In the genomic region with DNA sequence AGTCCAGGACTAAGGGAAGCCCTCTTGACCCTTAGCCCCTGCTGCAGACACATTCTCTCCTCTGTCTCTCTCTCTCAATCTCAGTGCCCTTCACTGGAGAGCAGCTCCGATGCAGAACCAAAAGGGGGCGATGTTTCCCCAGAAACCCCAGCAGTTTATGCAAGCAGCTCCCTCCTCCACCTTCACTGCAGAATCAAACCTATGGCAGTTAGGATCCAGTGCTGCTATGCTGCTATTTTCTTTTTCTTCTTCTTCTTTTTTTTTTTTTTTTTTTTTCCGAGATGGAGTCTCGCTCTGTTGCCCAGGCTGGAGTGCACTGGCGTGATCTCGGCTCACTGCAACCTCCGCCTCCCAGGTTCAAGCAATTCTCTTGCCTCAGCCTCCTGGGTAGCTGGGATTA, we compare ENCODE assay signal across 8 cellular contexts. TPM values are rescaled to one million over a fixed set of nuclear protein-coding genes. Genes with fewer than 3 reads are reported as not detected.
DNase-seq lines count a peak whose midpoint lies in the region; ATAC-seq, FAIRE-seq and TF ChIP-seq lines count a peak whose summit lies in the region.
"Not testable (repeated sequence)": the region's sequence is repeated elsewhere in the genome, so short reads cannot be mapped to it uniquely, and the experiment has no call there.

No MANE protein-coding gene starts in this region.

- H3K4me1 ChIP-seq in H1 (replicated peaks in 1 of 4; ENCODE audit: control insufficient read depth in 3 of 4, insufficient read depth in 4 of 4, low read length in 3 of 4); right lobe of liver: not testable (repeated sequence)

- POLR2A ChIA-PET in H1 (lab: Charles Lee; ENCODE audit: partially characterized antibody): interaction anchor here (0.6 to 6.9 kb wide), 10 partner anchors 11 to 104 kb away, joined by 3 to 67 read pairs (median 6); a partner anchor contains a TSS

- H3K56ac ChIP-seq in H1 (replicated peaks; ENCODE audit: insufficient read length, low read depth, low read length): not testable (repeated sequence)

- H3K23me2 ChIP-seq in H1 (ENCODE audit: low read depth, low read length): not testable (repeated sequence)

- not testable (repeated sequence) for H3K18ac ChIP-seq in H1 (ENCODE audit: extremely low read depth, low read length)

- H3K27me3 Mint-ChIP-seq in activated T-cell treated with anti-CD3 and anti-CD28 coated beads, Interleukin-2, amount 50 U/mL, for 24 hours: not testable (repeated sequence)

- not testable (repeated sequence) for H3K4me1 Mint-ChIP-seq in activated T-cell treated with anti-CD3 and anti-CD28 coated beads, Interleukin-2, amount 50 U/mL, for 24 hours (ENCODE audit: low read depth)

- WGBS in H1 (ENCODE audit: extremely low coverage in 1 of 2, insufficient coverage in 1 of 2, insufficient read length in 1 of 2, insufficient replicate concordance in 2 of 2, low coverage in 1 of 2, low lambda C conversion rate in 2 of 2, missing lambda C conversion rate in 1 of 2), 2 experiments: 33% methylated on average over 3 of the region's 7 CpGs; no CpG with 5 or more reads in 1 of the 2 experiments
- WGBS in right lobe of liver (ENCODE audit: insufficient coverage, low coverage, low lambda C conversion rate, missing lambda C conversion rate): 13% methylated on average over 5 of the region's 7 CpGs

- H4K5ac ChIP-seq in H1 (ENCODE audit: insufficient read length, low read depth, low read length): not testable (repeated sequence)

- not testable (repeated sequence) for H2BK5ac ChIP-seq in H1 (ENCODE audit: low read depth, low read length)

- H2BK20ac ChIP-seq in H1 (ENCODE audit: low read length): not testable (repeated sequence)

- H3K9me3 Mint-ChIP-seq in activated T-cell treated with anti-CD3 and anti-CD28 coated beads, Interleukin-2, amount 50 U/mL, for 24 hours: not testable (repeated sequence)

- H3K36me3 Mint-ChIP-seq in activated T-cell treated with anti-CD3 and anti-CD28 coated beads, Interleukin-2, amount 50 U/mL, for 24 hours (ENCODE audit: low read depth): not testable (repeated sequence)

- not testable (repeated sequence) for H3K27ac Mint-ChIP-seq in activated T-cell treated with anti-CD3 and anti-CD28 coated beads, Interleukin-2, amount 50 U/mL, for 24 hours

- H3K27ac ChIP-seq in SK-N-MC; H1 (ENCODE audit: low read depth, low read length); right lobe of liver: not testable (repeated sequence)

- H3K14ac ChIP-seq in H1 (ENCODE audit: insufficient read length): not testable (repeated sequence)

- not testable (repeated sequence) for H4K91ac ChIP-seq in H1 (replicated peaks; ENCODE audit: insufficient read length, low read length)

- peak; percentile 91 to 94 for TF ChIP-seq RAD21 in H1 (IDR thresholded peaks at IDR 0.05 in 1 of 2, conservative IDR thresholded peaks at IDR 0.05 in 1 of 2; ENCODE audit: low read depth in 2 of 2, low read length in 2 of 2)

- H3K9me3 ChIP-seq in SK-N-MC (ENCODE audit: low read depth, low read length); H1 (ENCODE audit: insufficient read depth in 2 of 2, low read depth in 1 of 2, low read length in 1 of 2); right lobe of liver: not testable (repeated sequence)

- H3K4me2 ChIP-seq in H1 (ENCODE audit: insufficient read depth in 1 of 2, low read depth in 2 of 2, low read length in 2 of 2): not testable (repeated sequence)

- TF ChIP-seq EP300 in H1 (IDR thresholded peaks at IDR 0.05; ENCODE audit: borderline replicate concordance in 1 of 2, low read depth in 2 of 2, low read length in 2 of 2): not testable (repeated sequence)

- not testable (repeated sequence) for H2BK12ac ChIP-seq in H1 (ENCODE audit: low read depth, low read length)

- not testable (repeated sequence) for H3K4me3 Mint-ChIP-seq in activated T-cell treated with anti-CD3 and anti-CD28 coated beads, Interleukin-2, amount 50 U/mL, for 24 hours

- H3K36me3 ChIP-seq in SK-N-MC (ENCODE audit: insufficient read depth, low read length); right lobe of liver: not testable (repeated sequence)
- H3K36me3 ChIP-seq in H1 (ENCODE audit: control insufficient read depth in 2 of 4, insufficient read depth in 4 of 4, low read length in 3 of 4): peaks cover 34 to 81% (median 55%) of the 10 kb centered on the region in 4 experiments

- not testable (repeated sequence) for DNase-seq in GM12891 (ENCODE audit: insufficient read length, low spot score)
- DNase-seq in NCI-H1436 treated with DMSO at 0.1 percent for 48 hours (lab: John Stamatoyannopoulos, UW) (peak; percentile 43), SK-N-MC (ENCODE audit: low read depth, low spot score) (peak; percentile 32), H1 (ENCODE audit: low read depth in 1 of 2, low spot score in 2 of 2) (peak; percentile 54 to 85), right lobe of liver (peak; percentile 72 to 84 (median 78))
- peak; percentile 80 for DNase-seq in activated T-cell treated with anti-CD3 and anti-CD28 coated beads, Interleukin-2, amount 50 U/mL, for 24 hours
- DNase-seq in stimulated activated CD4-positive, alpha-beta T cell treated with anti-CD3 and anti-CD28 coated beads, Interleukin-1b, Interleukin-23, amount 100 ng/mL, for 1 hour (ENCODE audit: low read depth in 2 of 2): peak; percentile 68 to 75

- not testable (repeated sequence) for H4K8ac ChIP-seq in H1 (ENCODE audit: extremely low read depth, insufficient read depth, low read length)

- not testable (repeated sequence) for H3K27me3 ChIP-seq in H1 (replicated peaks in 1 of 4; ENCODE audit: control insufficient read depth in 3 of 4, extremely low read depth in 1 of 4, insufficient read depth in 3 of 4, low read length in 3 of 4); right lobe of liver

- H2AK5ac ChIP-seq in H1 (ENCODE audit: low read depth, low read length): not testable (repeated sequence)

- H3K79me1 ChIP-seq in H1 (ENCODE audit: low read depth, low read length): not testable (repeated sequence)

- not testable (repeated sequence) for H3K4ac ChIP-seq in H1 (replicated peaks; ENCODE audit: insufficient read length, low read depth, low read length)

- CTCF ChIA-PET in H1 (lab: Charles Lee; ENCODE audit: partially characterized antibody): interaction anchor here (0.6 to 8.2 kb wide), 31 partner anchors 9 to 272 kb away, joined by 3 to 89 read pairs (median 5); a partner anchor contains a TSS

- intact Hi-C loops in right lobe of liver (cut with DNase I): not testable (repeated sequence)

- not testable (repeated sequence) for TF ChIP-seq POLR2A in GM12891 (IDR thresholded peaks at IDR 0.05; ENCODE audit: low read depth, low read length); H1 (IDR thresholded peaks at IDR 0.05; ENCODE audit: control extremely low read depth in 1 of 2, low read depth in 2 of 2, low read length in 2 of 2); right lobe of liver (IDR thresholded peaks at IDR 0.05)

- H2AFZ ChIP-seq in H1 (ENCODE audit: low read length): not testable (repeated sequence)

- FAIRE-seq in A204.1 (lab: Jason Lieb, UNC): peak; percentile 30
- peak; percentile 31 for FAIRE-seq in GM12891 (lab: Jason Lieb, UNC)
- FAIRE-seq in H1 (lab: Jason Lieb, UNC): peak; percentile 65

- H3K9ac ChIP-seq in SK-N-MC (ENCODE audit: insufficient read length); H1 (replicated peaks in 1 of 4; ENCODE audit: extremely low read depth in 1 of 4, low read depth in 3 of 4, low read length in 3 of 4): not testable (repeated sequence)

- not testable (repeated sequence) for H2BK15ac ChIP-seq in H1 (ENCODE audit: low read length)

- TF ChIP-seq CTCF in H1 (IDR thresholded peaks at IDR 0.05; ENCODE audit: control extremely low read depth in 1 of 3, insufficient read depth in 1 of 3, low read depth in 1 of 3, low read length in 3 of 3): peak; percentile 85 to 96 (median 88)
- TF ChIP-seq CTCF in right lobe of liver (IDR thresholded peaks at IDR 0.05): peak; percentile 76 to 95 (median 84)

- peak; percentile 98 to 100 (median 99) for ATAC-seq in right lobe of liver

- peaks cover 3 to 17% of the 10 kb centered on the region in 2 experiments for H4K20me1 ChIP-seq in H1 (replicated peaks in 1 of 2; ENCODE audit: control insufficient read depth in 1 of 2, insufficient read depth in 2 of 2, low read length in 2 of 2)

- not testable (repeated sequence) for H3K79me2 ChIP-seq in H1 (ENCODE audit: control insufficient read depth in 1 of 2, insufficient read depth in 2 of 2, low read length in 2 of 2)

- H3K4me3 ChIP-seq in SK-N-MC; H1 (ENCODE audit: extremely low read depth in 1 of 4, insufficient read depth in 2 of 4, low read depth in 3 of 4, low read length in 4 of 4); right lobe of liver: not testable (repeated sequence)

- H2BK120ac ChIP-seq in H1 (replicated peaks; ENCODE audit: low read depth, low read length): not testable (repeated sequence)

- H3K23ac ChIP-seq in H1 (ENCODE audit: insufficient read length): not testable (repeated sequence)

RNA-seq across cellular contexts. Expression of a gene that starts 11.3 kb away (rescaled TPM):
- polyA plus RNA-seq in GM12891 (2012; ENCODE audit: low read depth, missing spikeins): 0.55 TPM
- total RNA-seq in H1 (2021; fragmentation: NEBNext Ultra II Directional; extraction: Animal tissue kit (Norgen Biotek cat#: 25700)): 245 and 267 TPM in 2 replicates
- polyA plus RNA-seq in H1 (2011; rRNA removed): 97.9 and 210 TPM in 2 replicates
- 52.4 TPM for polyA plus RNA-seq in H1 (2011; cell fraction: cytosol; rRNA removed)
- polyA plus RNA-seq in H1 (2011; cell fraction: nucleus; rRNA removed): 157 TPM
- 214 to 243 TPM (median 222 TPM) in 4 replicates for polyA plus RNA-seq in H1 (2012, experiment 1 of 2)
- 261 TPM for polyA plus RNA-seq in H1 (2012, experiment 2 of 2)
- 325 TPM for polyA plus RNA-seq in H1 (2013, experiment 1 of 2)
- polyA plus RNA-seq in H1 (2013, experiment 2 of 2): 381 TPM
- 53.2 and 95.0 TPM in 2 replicates for polyA minus RNA-seq in H1 (2011; rRNA and poly(A)+ RNA removed)
- 96.9 TPM for polyA minus RNA-seq in H1 (2011; cell fraction: cytosol; rRNA and poly(A)+ RNA removed)
- 50.5 TPM for polyA minus RNA-seq in H1 (2011; cell fraction: nucleus; rRNA and poly(A)+ RNA removed)
- 1 to 10 TPM in 3 of 6 experiments, under 1 TPM in 3; 0.54 to 1.9 (median 0.99) TPM for total RNA-seq in right lobe of liver

RNA-seq across cellular contexts. Expression of a gene that starts 14.7 kb away (rescaled TPM):
- polyA plus RNA-seq in GM12891 (2012; ENCODE audit: low read depth, missing spikeins): 0.44 TPM
- total RNA-seq in H1 (2021; fragmentation: NEBNext Ultra II Directional; extraction: Animal tissue kit (Norgen Biotek cat#: 25700)): 51.0 and 53.3 TPM in 2 replicates
- 35.3 and 62.4 TPM in 2 replicates for polyA plus RNA-seq in H1 (2011; rRNA removed)
- polyA plus RNA-seq in H1 (2011; cell fraction: cytosol; rRNA removed): 32.1 TPM
- polyA plus RNA-seq in H1 (2011; cell fraction: nucleus; rRNA removed): 35.7 TPM
- polyA plus RNA-seq in H1 (2012, experiment 1 of 2): 25.0 to 41.1 TPM (median 36.3 TPM) in 4 replicates
- polyA plus RNA-seq in H1 (2012, experiment 2 of 2): 20.2 TPM
- polyA plus RNA-seq in H1 (2013, experiment 1 of 2): 28.7 TPM
- 31.9 TPM for polyA plus RNA-seq in H1 (2013, experiment 2 of 2)
- polyA minus RNA-seq in H1 (2011; rRNA and poly(A)+ RNA removed): 88.6 and 100 TPM in 2 replicates
- polyA minus RNA-seq in H1 (2011; cell fraction: cytosol; rRNA and poly(A)+ RNA removed): 72.1 TPM
- polyA minus RNA-seq in H1 (2011; cell fraction: nucleus; rRNA and poly(A)+ RNA removed): 34.7 TPM
- 10 to 100 TPM in 3 of 6 experiments, 1 to 10 TPM in 3; 5.7 to 20.3 (median 10.2) TPM for total RNA-seq in right lobe of liver

RNA-seq across cellular contexts. Expression of a gene that starts 59.8 kb away (rescaled TPM):
- polyA plus RNA-seq in GM12891 (2012; ENCODE audit: low read depth, missing spikeins): 117 TPM
- total RNA-seq in H1 (2021; fragmentation: NEBNext Ultra II Directional; extraction: Animal tissue kit (Norgen Biotek cat#: 25700)): 264 and 268 TPM in 2 replicates
- polyA plus RNA-seq in H1 (2011; rRNA removed): 99.5 and 157 TPM in 2 replicates
- polyA plus RNA-seq in H1 (2011; cell fraction: cytosol; rRNA removed): 56.3 TPM
- 88.3 TPM for polyA plus RNA-seq in H1 (2011; cell fraction: nucleus; rRNA removed)
- polyA plus RNA-seq in H1 (2012, experiment 1 of 2): 160 to 208 TPM (median 194 TPM) in 4 replicates
- polyA plus RNA-seq in H1 (2012, experiment 2 of 2): 135 TPM
- 206 TPM for polyA plus RNA-seq in H1 (2013, experiment 1 of 2)
- polyA plus RNA-seq in H1 (2013, experiment 2 of 2): 213 TPM
- 91.8 and 93.7 TPM in 2 replicates for polyA minus RNA-seq in H1 (2011; rRNA and poly(A)+ RNA removed)
- 73.7 TPM for polyA minus RNA-seq in H1 (2011; cell fraction: cytosol; rRNA and poly(A)+ RNA removed)
- polyA minus RNA-seq in H1 (2011; cell fraction: nucleus; rRNA and poly(A)+ RNA removed): 84.1 TPM
- 10 to 100 TPM; 53.5 to 70.0 (median 61.8) TPM for total RNA-seq in right lobe of liver

Comparison
In these comparisons a context has a peak if more than half of its experiments do, and no peak if none do; other contexts are left out.
1. RNA of a gene that starts 11.3 kb away (total RNA-seq): 245 to 267 TPM in H1; 0.54 to 1.9 TPM in right lobe of liver; every median in the first group is over 10 times any median in the second.